Comparison of ENCODE assay signal across 22 cellular contexts in genomic region chr16:27582883-27583282, GRCh38.
"Had no signal": no experiment of that assay in that cellular context is flagged by ENCODE, and none has a peak within 500 bp of the region (broad histone marks: within the 10 kb centered on the region; RNA-seq: fewer than 3 reads in every experiment).

No MANE protein-coding gene starts in this region.

- H3K27me3 Mint-ChIP-seq: memory B cell; naive thymus-derived CD4-positive, alpha-beta T cell had no signal

- H3K27ac Mint-ChIP-seq: memory B cell, nephron progenitor cell had no signal

- H3K9me3 Mint-ChIP-seq: memory B cell had no signal

- H3K36me3 ChIP-seq: neutrophil, right atrium auricular region, thoracic aorta had no signal

- H3K27ac ChIP-seq: coronary artery, hepatocyte, left ventricle myocardium inferior, lower lobe of right lung, neutrophil, right atrium auricular region, sigmoid colon, skin epidermis, stomach, thoracic aorta, transverse colon had no signal

- H3K4me1 Mint-ChIP-seq: memory B cell had no signal

- H3K4me2 ChIP-seq: hepatocyte had no signal

- DNase-seq: effector CD4-positive, alpha-beta T cell; foreskin melanocyte; head of caudate nucleus; kidney; left cardiac atrium; left ventricle myocardium inferior; lower lobe of right lung; naive thymus-derived CD4-positive, alpha-beta T cell; nephron progenitor cell; sigmoid colon; stimulated activated CD4-positive, alpha-beta T cell treated with anti-CD3 and anti-CD28 coated beads, Interleukin-12 subunit alpha, Interleukin-12 subunit beta, amount 100 ng/mL, for 4 hours; stimulated activated naive CD4-positive, alpha-beta T cell; stomach; substantia nigra; transverse colon had no signal

- H3K4me3 Mint-ChIP-seq: memory B cell; naive thymus-derived CD4-positive, alpha-beta T cell; nephron progenitor cell had no signal

- H3K27me3 ChIP-seq: hepatocyte, neutrophil, right atrium auricular region, sigmoid colon, stomach, transverse colon had no signal

- H3K4me1 ChIP-seq: left ventricle myocardium inferior, lower lobe of right lung, right atrium auricular region had no signal

- H3K4me3 ChIP-seq: coronary artery, hepatocyte, left ventricle myocardium inferior, lower lobe of right lung, right atrium auricular region, sigmoid colon, skin epidermis, stomach, thoracic aorta, transverse colon had no signal

- ATAC-seq: left cardiac atrium; lower lobe of right lung; naive thymus-derived CD4-positive, alpha-beta T cell had no signal

- H3K79me2 ChIP-seq: hepatocyte had no signal

- H3K9me3 ChIP-seq: left ventricle myocardium inferior, lower lobe of right lung, neutrophil, right atrium auricular region, sigmoid colon, stomach, thoracic aorta, transverse colon had no signal
